Comparison of ENCODE assay signal across 8 cellular contexts in the genomic region with DNA sequence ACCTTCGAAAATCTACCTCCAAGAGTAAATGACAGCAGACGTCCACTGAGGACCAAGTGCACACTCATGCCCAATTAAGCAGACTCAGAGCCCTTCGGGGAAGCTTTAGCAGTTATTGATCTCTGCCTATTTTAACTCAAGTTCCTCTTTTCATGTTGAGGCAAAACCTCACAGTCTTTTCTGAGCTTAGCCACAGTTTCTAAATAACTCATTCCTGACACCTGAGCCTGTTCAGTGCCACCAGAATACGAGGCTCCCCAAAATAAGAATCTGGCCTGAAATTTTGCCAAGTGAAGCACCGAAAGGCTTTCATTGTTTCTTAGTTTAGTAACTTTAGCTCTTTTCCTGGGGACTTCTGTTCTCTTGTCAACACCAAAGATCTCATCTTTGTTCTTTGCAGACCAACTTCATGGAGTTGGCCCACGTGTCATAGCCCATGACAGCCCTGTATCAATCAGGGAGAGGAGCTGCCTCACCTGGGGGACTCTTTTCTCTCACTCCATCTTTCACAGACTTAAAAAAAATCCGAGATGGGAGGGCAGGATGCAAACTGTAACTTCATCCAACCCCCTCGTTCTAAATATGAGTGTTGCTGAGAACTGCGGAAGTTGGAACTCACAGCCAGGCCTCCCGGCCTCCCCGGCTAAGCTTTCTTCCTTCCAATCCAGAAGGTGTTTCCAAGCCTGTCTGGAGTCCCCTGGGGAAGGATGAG. TPM values are rescaled to one million over a fixed set of nuclear protein-coding genes. Genes with fewer than 3 reads are reported as not detected.
DNase-seq lines count a peak whose midpoint lies in the region; ATAC-seq and TF ChIP-seq lines count a peak whose summit lies in the region.

No MANE protein-coding gene starts in this region.

- CTCF ChIA-PET in GM10248 (lab: Yijun Ruan, JAX) = interaction anchor here (0.7 to 4.9 kb wide), 10 partner anchors 10 to 61 kb away, joined by 3 to 55 read pairs (median 5); partner anchors contain the start of gene INPP5D

- H3K36me3 ChIP-seq in transverse colon (no peaks in the 10 kb centered on the region), H7 (replicated peaks; ENCODE audit: control insufficient read depth, insufficient read depth, low read length) (no peaks in the 10 kb centered on the region; the same call in 1 of the 2 replicates)

- TF ChIP-seq EP300 in transverse colon (IDR thresholded peaks at IDR 0.05; ENCODE audit: low read depth) = no peak

- no peak overlapping the region for H3K4me3 Mint-ChIP-seq in type B pancreatic cell

- no peaks in the 10 kb centered on the region for H3K4me1 Mint-ChIP-seq in type B pancreatic cell (ENCODE audit: unreplicated experiment)

- H3K36me3 Mint-ChIP-seq in type B pancreatic cell = no peaks in the 10 kb centered on the region

- DNase-seq in GM10248 (ENCODE audit: extremely low spot score) (peak; percentile 77), transverse colon (no peak), H7 (no peak), type B pancreatic cell (ENCODE audit: extremely low spot score, unreplicated experiment) (no peak), left colon (no peak)

- H3K27me3 ChIP-seq in transverse colon (no peaks in the 10 kb centered on the region), H7 (ENCODE audit: control insufficient read depth, insufficient read depth, low read length) (no peaks in the 10 kb centered on the region)

- POLR2A ChIA-PET in GM10248 (lab: Yijun Ruan, JAX) = interaction anchor here (1.3 to 4.1 kb wide), 4 partner anchors 10 to 25 kb away, joined by 4 to 28 read pairs (median 6); partner anchors contain the start of gene INPP5D

- H3K4me3 ChIP-seq in transverse colon = no peak overlapping the region
- no peak overlapping the region for H3K4me3 ChIP-seq in H7 (ENCODE audit: insufficient read depth, low read depth, low read length)

- peak overlapping the region; percentile 53 for H3K27ac ChIP-seq in angular gyrus (ENCODE audit: low read depth, low read length)
- H3K27ac ChIP-seq in transverse colon = peak overlapping the region; percentile 69 to 83 (median 76)

- peaks cover 7% of the 10 kb centered on the region for H3K27me3 Mint-ChIP-seq in type B pancreatic cell

- no peak for TF ChIP-seq POLR2A in transverse colon (IDR thresholded peaks at IDR 0.05)

- peak; percentile 32 for ATAC-seq in GM19467 (IDR thresholded peaks at IDR 0.05; ENCODE audit: unreplicated experiment)
- peak; percentile 41 for ATAC-seq in HG03469 (IDR thresholded peaks at IDR 0.05; ENCODE audit: unreplicated experiment)
- no peak for ATAC-seq in left colon

- no peaks in the 10 kb centered on the region for H3K9me3 ChIP-seq in transverse colon

- no peaks in the 10 kb centered on the region for H3K9me3 Mint-ChIP-seq in type B pancreatic cell

- peaks cover 0 to 77% (median 14%) of the 10 kb centered on the region in 4 donors for H3K4me1 ChIP-seq in transverse colon

- no peak overlapping the region for H3K27ac Mint-ChIP-seq in type B pancreatic cell

- TF ChIP-seq CTCF in GM10248 (IDR thresholded peaks at IDR 0.05; ENCODE audit: control extremely low read depth, extremely low read depth, low read depth, missing control alignments) (no peak), transverse colon (IDR thresholded peaks at IDR 0.05) (no peak), type B pancreatic cell (conservative IDR thresholded peaks at IDR 0.05) (no peak)

- in situ Hi-C loops in transverse colon (cut with MboI; ENCODE audit: low pct_ligation_motif_present in 1 of 4, low pct_unique_long_range_greater_than_20kb in 1 of 4, low sequenced_read_pairs in 3 of 4) = no loop called here

- intact Hi-C loops in transverse colon (cut with DNase I; ENCODE audit: low total_unique reads) (no loop called here), left colon (cut with DNase I, micrococcal nuclease) (no loop called here)

- WGBS in transverse colon (ENCODE audit: low coverage in 1 of 2), 2 donors = 62 to 68% methylated on average over 3 to 11 of the region's 11 CpGs

RNA-seq across cellular contexts. Expression of gene INPP5D, which starts 22.2 kb away (rescaled TPM):
- total RNA-seq in transverse colon = 10 to 100 TPM in 3 of 4 donors, 1 to 10 TPM in 1; 7.8 to 40.4 (median 26.1) TPM
- total RNA-seq in H7 (2014; rRNA removed; shearing (Covaris generic)) = 1.7 and 5.2 TPM in 2 replicates
- 18.3 and 40.8 TPM in 2 replicates for total RNA-seq in type B pancreatic cell (ENCODE audit: low replicate concordance)
- 10 to 100 TPM in 1 of 2 donors, 1 to 10 TPM in 1; 6.6 to 10.6 TPM for total RNA-seq in left colon

RNA-seq across cellular contexts. Expression of gene NEU2, which starts 49.9 kb away (rescaled TPM):
- total RNA-seq in transverse colon = under 1 TPM in 1 of 4 donors, not detected in 3; 0.41 TPM
- not detected in 2 replicates for total RNA-seq in H7 (2014; rRNA removed; shearing (Covaris generic))
- total RNA-seq in type B pancreatic cell (ENCODE audit: low replicate concordance) = 0.33 TPM in 1 of 2 replicates, not detected in the other
- not detected for total RNA-seq in left colon
